ENCODE assay signal across 8 cellular contexts in the genomic region with DNA sequence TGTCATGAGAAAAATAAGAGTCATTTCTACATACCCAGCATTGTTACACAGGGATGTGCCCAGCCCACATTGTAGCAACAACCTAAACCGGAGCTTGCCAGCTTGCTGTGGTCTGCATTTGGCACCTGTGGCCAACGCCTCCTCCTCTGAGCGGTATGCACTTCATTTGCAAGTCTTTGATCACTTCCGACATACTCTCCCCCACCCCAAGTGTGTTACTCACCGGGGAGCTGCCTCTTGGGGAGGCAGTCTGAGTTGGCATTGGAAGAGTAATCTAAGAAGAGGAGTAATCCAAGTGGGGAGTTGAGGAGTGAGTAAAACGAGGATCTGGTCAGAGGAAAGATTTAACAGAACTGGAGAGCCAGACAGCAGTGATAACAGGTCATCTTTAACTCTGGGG. TPM values are rescaled to one million over a fixed set of nuclear protein-coding genes. Genes with fewer than 3 reads are reported as not detected.
A peak's percentile ranks its signal among the peaks of the same experiment; 100 is the strongest.
DNase-seq lines count a peak whose midpoint lies in the region; ATAC-seq, FAIRE-seq and TF ChIP-seq lines count a peak whose summit lies in the region.

No MANE protein-coding gene starts in this region.

- H3K9ac ChIP-seq in Loucy (ENCODE audit: low read depth, low read length, poor library complexity, severe bottlenecking) = peak overlapping the region; percentile 16

- peaks cover 11% of the 10 kb centered on the region; the same call in 1 of the 2 replicates for H3F3A ChIP-seq in Loucy (ENCODE audit: low read depth)

- no peak for FAIRE-seq in GM19239 (lab: Jason Lieb, UNC)

- peak overlapping the region; percentile 76 for H3K4me2 ChIP-seq in Loucy (ENCODE audit: low read depth, low read length, poor library complexity, severe bottlenecking)

- no peaks in the 10 kb centered on the region for H3K9me3 ChIP-seq in Loucy (ENCODE audit: insufficient read depth, low read depth, low read length)

- no peak overlapping the region for H2AFZ ChIP-seq in Loucy (ENCODE audit: low read length)

- H3K9me2 ChIP-seq in Loucy (replicated peaks; ENCODE audit: low read depth, low read length) = no peaks in the 10 kb centered on the region

- peaks cover 3% of the 10 kb centered on the region; the same call in 1 of the 2 replicates for H3K79me2 ChIP-seq in Loucy (ENCODE audit: insufficient read depth, low read length)

- ATAC-seq in GM18498 (IDR thresholded peaks at IDR 0.05; ENCODE audit: unreplicated experiment) = peak; percentile 71
- ATAC-seq in foreskin keratinocyte = peak; percentile 88
- no peak for ATAC-seq in HG03108 (IDR thresholded peaks at IDR 0.05; ENCODE audit: unreplicated experiment)

- H3K4me1 ChIP-seq in Loucy (ENCODE audit: insufficient read depth, low read length, poor library complexity, severe bottlenecking) (peaks cover 44% of the 10 kb centered on the region), foreskin keratinocyte (no peaks in the 10 kb centered on the region)

- peak; percentile 84 for DNase-seq in activated CD8-positive, alpha-beta memory T cell treated with anti-CD3 and anti-CD28 coated beads, Interleukin-2, amount 50 U/mL, for 4 hours
- DNase-seq in foreskin keratinocyte (peak; percentile 84 to 93), NCI-H82 treated with DMSO at 0.1 percent for 48 hours (lab: John Stamatoyannopoulos, UW; ENCODE audit: unreplicated experiment) (no peak), GM19239 (ENCODE audit: insufficient read length, low spot score) (no peak)
- DNase-seq in stimulated activated CD4-positive, alpha-beta T cell treated with anti-CD3 and anti-CD28 coated beads, Interleukin-2, amount 100 ng/mL, for 4 hours (ENCODE audit: low read depth) = peak; percentile 86

- no peaks in the 10 kb centered on the region for H3K36me3 ChIP-seq in Loucy (ENCODE audit: insufficient read depth, low read length)

- no peak overlapping the region for H3K27ac ChIP-seq in foreskin keratinocyte

- TF ChIP-seq CTCF in Loucy (conservative IDR thresholded peaks at IDR 0.05; ENCODE audit: low read length) (no peak), foreskin keratinocyte (conservative IDR thresholded peaks at IDR 0.05) (no peak)

- H3K4me3 ChIP-seq in Loucy (ENCODE audit: low read length, poor library complexity, severe bottlenecking) = peak overlapping the region; percentile 58

- H4K20me1 ChIP-seq in Loucy (ENCODE audit: insufficient read depth, low read length, poor library complexity, severe bottlenecking) = no peaks in the 10 kb centered on the region

- H3K27me3 ChIP-seq in Loucy (ENCODE audit: insufficient read depth, low read length, poor library complexity, severe bottlenecking) (no peaks in the 10 kb centered on the region), foreskin keratinocyte (peaks cover 45% of the 10 kb centered on the region)

RNA-seq across cellular contexts. Expression of gene BCL9, which starts 3.8 kb away (rescaled TPM):
- total RNA-seq in foreskin keratinocyte = 9.6 and 10.3 TPM in 2 replicates
- 2.4 and 2.7 TPM in 2 replicates for polyA plus RNA-seq in foreskin keratinocyte

Comparison
In these comparisons a context has a peak if more than half of its experiments do, and no peak if none do; other contexts are left out.
1. DNase-seq: peak in activated CD8-positive, alpha-beta memory T cell treated with anti-CD3 and anti-CD28 coated beads, Interleukin-2, amount 50 U/mL, for 4 hours (single experiment), foreskin keratinocyte (2 of 2) and stimulated activated CD4-positive, alpha-beta T cell treated with anti-CD3 and anti-CD28 coated beads, Interleukin-2, amount 100 ng/mL, for 4 hours (single experiment); none in NCI-H82 treated with DMSO at 0.1 percent for 48 hours (single experiment) and GM19239 (single experiment).